In the genomic region with DNA sequence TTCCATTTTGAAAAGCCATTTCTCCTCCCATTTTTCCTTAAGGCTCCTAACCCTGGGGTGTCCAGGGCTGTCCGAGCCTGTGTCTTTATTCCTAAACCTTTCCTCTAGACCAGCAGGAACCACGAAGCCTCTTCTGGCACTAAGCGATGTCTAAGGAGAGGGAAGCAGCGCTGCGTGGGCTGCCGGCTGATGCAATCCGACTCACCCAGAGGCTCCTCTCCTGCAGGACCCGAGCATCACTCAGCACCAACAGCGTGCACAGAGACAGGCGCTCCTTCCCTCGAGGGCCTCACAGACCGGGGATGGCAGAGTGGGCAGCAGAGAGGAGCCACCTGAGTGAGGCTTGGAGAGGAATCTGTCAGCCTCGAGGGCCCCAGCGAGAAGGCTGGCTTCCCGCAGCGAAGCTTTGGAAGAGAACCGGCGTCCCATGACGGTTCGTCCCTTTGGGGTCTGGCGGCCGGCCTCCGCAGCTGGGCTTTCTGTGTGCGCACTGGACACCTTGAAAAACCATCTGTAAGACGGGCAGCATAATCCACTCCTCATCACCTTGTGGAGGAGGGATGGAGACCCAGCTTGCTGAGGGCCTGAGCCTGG, we compare ENCODE assay signal across 1 cellular context.
TF ChIP-seq lines count a peak whose summit lies in the region.

No MANE protein-coding gene starts in this region.

TF ChIP-seq in GM23338, 12 proteins besides CTCF, POLR2A, EP300 and RAD21:
- TF ChIP-seq STAT1 (IDR thresholded peaks at IDR 0.05; ENCODE audit: unreplicated experiment) (no peak), EZH2 (IDR thresholded peaks at IDR 0.05; ENCODE audit: low read depth, unreplicated experiment) (no peak), EZH2phosphoT487 (IDR thresholded peaks at IDR 0.05; ENCODE audit: unreplicated experiment) (no peak), ZNF331 (CRISPR knock-in tag; IDR thresholded peaks at IDR 0.05; ENCODE audit: low read depth) (no peak)
- TF ChIP-seq, protein P1, sequence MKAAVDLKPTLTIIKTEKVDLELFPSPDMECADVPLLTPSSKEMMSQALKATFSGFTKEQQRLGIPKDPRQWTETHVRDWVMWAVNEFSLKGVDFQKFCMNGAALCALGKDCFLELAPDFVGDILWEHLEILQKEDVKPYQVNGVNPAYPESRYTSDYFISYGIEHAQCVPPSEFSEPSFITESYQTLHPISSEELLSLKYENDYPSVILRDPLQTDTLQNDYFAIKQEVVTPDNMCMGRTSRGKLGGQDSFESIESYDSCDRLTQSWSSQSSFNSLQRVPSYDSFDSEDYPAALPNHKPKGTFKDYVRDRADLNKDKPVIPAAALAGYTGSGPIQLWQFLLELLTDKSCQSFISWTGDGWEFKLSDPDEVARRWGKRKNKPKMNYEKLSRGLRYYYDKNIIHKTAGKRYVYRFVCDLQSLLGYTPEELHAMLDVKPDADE (IDR thresholded peaks at IDR 0.05): no peak
- TF ChIP-seq, protein P2, sequence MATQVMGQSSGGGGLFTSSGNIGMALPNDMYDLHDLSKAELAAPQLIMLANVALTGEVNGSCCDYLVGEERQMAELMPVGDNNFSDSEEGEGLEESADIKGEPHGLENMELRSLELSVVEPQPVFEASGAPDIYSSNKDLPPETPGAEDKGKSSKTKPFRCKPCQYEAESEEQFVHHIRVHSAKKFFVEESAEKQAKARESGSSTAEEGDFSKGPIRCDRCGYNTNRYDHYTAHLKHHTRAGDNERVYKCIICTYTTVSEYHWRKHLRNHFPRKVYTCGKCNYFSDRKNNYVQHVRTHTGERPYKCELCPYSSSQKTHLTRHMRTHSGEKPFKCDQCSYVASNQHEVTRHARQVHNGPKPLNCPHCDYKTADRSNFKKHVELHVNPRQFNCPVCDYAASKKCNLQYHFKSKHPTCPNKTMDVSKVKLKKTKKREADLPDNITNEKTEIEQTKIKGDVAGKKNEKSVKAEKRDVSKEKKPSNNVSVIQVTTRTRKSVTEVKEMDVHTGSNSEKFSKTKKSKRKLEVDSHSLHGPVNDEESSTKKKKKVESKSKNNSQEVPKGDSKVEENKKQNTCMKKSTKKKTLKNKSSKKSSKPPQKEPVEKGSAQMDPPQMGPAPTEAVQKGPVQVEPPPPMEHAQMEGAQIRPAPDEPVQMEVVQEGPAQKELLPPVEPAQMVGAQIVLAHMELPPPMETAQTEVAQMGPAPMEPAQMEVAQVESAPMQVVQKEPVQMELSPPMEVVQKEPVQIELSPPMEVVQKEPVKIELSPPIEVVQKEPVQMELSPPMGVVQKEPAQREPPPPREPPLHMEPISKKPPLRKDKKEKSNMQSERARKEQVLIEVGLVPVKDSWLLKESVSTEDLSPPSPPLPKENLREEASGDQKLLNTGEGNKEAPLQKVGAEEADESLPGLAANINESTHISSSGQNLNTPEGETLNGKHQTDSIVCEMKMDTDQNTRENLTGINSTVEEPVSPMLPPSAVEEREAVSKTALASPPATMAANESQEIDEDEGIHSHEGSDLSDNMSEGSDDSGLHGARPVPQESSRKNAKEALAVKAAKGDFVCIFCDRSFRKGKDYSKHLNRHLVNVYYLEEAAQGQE (IDR thresholded peaks at IDR 0.05; ENCODE audit: unreplicated experiment): no peak
